In genomic region chr2:202378001-202378400, GRCh38 we compare ENCODE assay signal across 8 cellular contexts. TPM values are rescaled to one million over a fixed set of nuclear protein-coding genes. Genes with fewer than 3 reads are reported as not detected.
A peak's percentile ranks its signal among the peaks of the same experiment; 100 is the strongest.
DNase-seq lines count a peak whose midpoint lies in the region; ATAC-seq and TF ChIP-seq lines count a peak whose summit lies in the region.

No MANE protein-coding gene starts in this region.

- peak overlapping the region; percentile 63 to 77; a peak in 3 of 4 replicates for H3K4me3 ChIP-seq in DND-41 (ENCODE audit: low read depth in 1 of 2, low read length in 2 of 2)
- H3K4me3 ChIP-seq in NB4 (ENCODE audit: low read depth, low read length): peak overlapping the region; percentile 83
- H3K4me3 ChIP-seq in ovary: peak overlapping the region; percentile 63

- no peaks in the 10 kb centered on the region for H3K9me3 Mint-ChIP-seq in endothelial cell (ENCODE audit: unreplicated experiment)

- H3K27me3 ChIP-seq in DND-41 (ENCODE audit: insufficient read depth, low read length, poor library complexity) (peaks cover 3% of the 10 kb centered on the region), ovary (no peaks in the 10 kb centered on the region)

- H3K27ac ChIP-seq in DND-41 (ENCODE audit: low read length) (no peak overlapping the region), ovary (no peak overlapping the region)

- peak overlapping the region; percentile 95 for H3K4me2 ChIP-seq in DND-41 (ENCODE audit: insufficient read depth, low read length)

- no peak for ATAC-seq in DND-41 (ENCODE audit: insufficient read depth, low read depth)
- ATAC-seq in HG02678 (IDR thresholded peaks at IDR 0.05; ENCODE audit: unreplicated experiment): no peak

- WGBS in ovary, 3 donors: 2 to 4% (median 3%) methylated on average over 4 of the region's 4 CpGs

- H3K79me2 ChIP-seq in DND-41 (ENCODE audit: insufficient read depth, low read length): peaks cover 67% of the 10 kb centered on the region

- peak overlapping the region; percentile 64; the same call in 1 of the 2 replicates for H3K9ac ChIP-seq in DND-41 (ENCODE audit: low read depth, low read length)

- TF ChIP-seq POLR2A in NB4 (IDR thresholded peaks at IDR 0.05; ENCODE audit: extremely low read depth, insufficient read length) (no peak), ovary (IDR thresholded peaks at IDR 0.05) (no peak)

- peaks cover 37% of the 10 kb centered on the region for H3K4me1 Mint-ChIP-seq in endothelial cell (ENCODE audit: unreplicated experiment)

- peak overlapping the region; percentile 30 for H3K27ac Mint-ChIP-seq in endothelial cell (ENCODE audit: unreplicated experiment)

- DNase-seq in DND-41: no peak
- no peak for DNase-seq in NB4 (ENCODE audit: low read depth)
- DNase-seq in endothelial cell (ENCODE audit: low spot score): no peak
- no peak for DNase-seq in ovary
- DNase-seq in NCI-H187 (lab: John Stamatoyannopoulos, UW): no peak
- no peak for DNase-seq in epidermal melanocyte (ENCODE audit: insufficient read length, low spot score)
- no peak for DNase-seq in stimulated activated naive CD4-positive, alpha-beta T cell (lab: John Stamatoyannopoulos, UW)

- H3K27me3 Mint-ChIP-seq in endothelial cell (ENCODE audit: unreplicated experiment): peaks cover 24% of the 10 kb centered on the region

- intact Hi-C loops in ovary (cut with DNase I): loop anchor here in 1 of 4 donors (5.0 kb wide), 1 partner anchor 61 kb away; no protein-coding TSS in a partner anchor

- no peak for TF ChIP-seq EP300 in ovary (IDR thresholded peaks at IDR 0.05)

- peaks cover 30% of the 10 kb centered on the region for H3K36me3 Mint-ChIP-seq in endothelial cell (ENCODE audit: low read depth, unreplicated experiment)

- TF ChIP-seq CTCF in DND-41 (IDR thresholded peaks at IDR 0.05; ENCODE audit: borderline replicate concordance, extremely low read depth, low read length, poor library complexity, severe bottlenecking) (no peak), NB4 (IDR thresholded peaks at IDR 0.05; ENCODE audit: low read depth, low read length) (no peak), endothelial cell (IDR thresholded peaks at IDR 0.05; ENCODE audit: unreplicated experiment) (no peak), ovary (IDR thresholded peaks at IDR 0.05) (no peak)

- H3K4me1 ChIP-seq in DND-41 (ENCODE audit: insufficient read depth, low read length) (peaks cover 46% of the 10 kb centered on the region), ovary (ENCODE audit: insufficient read depth) (peaks cover 6% of the 10 kb centered on the region)

- H3K4me3 Mint-ChIP-seq in endothelial cell (ENCODE audit: unreplicated experiment): peak overlapping the region; percentile 100

- H4K20me1 ChIP-seq in DND-41 (ENCODE audit: insufficient read depth, low read length): peaks cover 11% of the 10 kb centered on the region; the same call in 1 of the 2 replicates

- no peaks in the 10 kb centered on the region for H3K36me3 ChIP-seq in DND-41 (ENCODE audit: insufficient read depth, low read length)
- H3K36me3 ChIP-seq in ovary: no peaks in the 10 kb centered on the region

- peak overlapping the region; percentile 1; the same call in 1 of the 2 replicates for H2AFZ ChIP-seq in DND-41 (ENCODE audit: low read depth, low read length)

- H3K9me3 ChIP-seq in DND-41 (ENCODE audit: insufficient read depth, low read length, severe bottlenecking): no peaks in the 10 kb centered on the region
- no peaks in the 10 kb centered on the region for H3K9me3 ChIP-seq in ovary

RNA-seq across cellular contexts. Expression of gene BMPR2, which starts 1.9 kb away (rescaled TPM):
- 88.9 TPM for total RNA-seq in endothelial cell (ENCODE audit: unreplicated experiment)
- 10 to 100 TPM; 37.8 to 55.5 (median 48.2) TPM for total RNA-seq in ovary
- polyA plus RNA-seq in ovary: 10 to 100 TPM; 14.5 to 39.4 TPM
